Comparison of ENCODE assay signal across 9 cellular contexts in the genomic region with DNA sequence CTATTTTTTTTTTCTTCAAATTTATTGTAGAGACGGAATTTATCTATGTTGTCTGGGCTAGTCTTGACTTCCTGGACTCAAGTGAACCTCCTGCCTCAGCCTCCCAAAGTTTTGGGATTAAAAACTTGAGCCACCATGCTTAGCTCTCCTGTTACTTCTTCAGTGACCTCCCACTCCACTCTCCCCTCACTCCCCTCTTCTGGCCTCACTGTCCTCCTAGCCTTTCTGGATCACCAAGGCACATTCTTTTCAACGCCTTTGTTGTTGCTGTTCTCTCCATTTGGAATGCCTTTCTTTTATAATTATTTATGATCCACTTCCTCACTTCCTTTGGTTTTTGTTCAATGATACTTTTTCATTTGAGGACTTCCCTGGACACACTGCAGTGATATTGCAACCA. TPM values are rescaled to one million over a fixed set of nuclear protein-coding genes. Genes with fewer than 3 reads are reported as not detected.
"Had no signal": no experiment of that assay in that cellular context is flagged by ENCODE, and none has a peak within 500 bp of the region (broad histone marks: within the 10 kb centered on the region; RNA-seq: fewer than 3 reads in every experiment).

No MANE protein-coding gene starts in this region.

- ATAC-seq: GM12878 had no signal

- H3K4me3 ChIP-seq: GM12878 had no signal

- DNase-seq: GDM1, GF-D8 had no signal

- FAIRE-seq: G401.6, GM12878, GM12891, GM12892, GM18507, GM19239 had no signal

RNA-seq across cellular contexts. Expression of a gene that starts 17.9 kb away (rescaled TPM):
- total RNA-seq: G401 had no signal
